In the genomic region with DNA sequence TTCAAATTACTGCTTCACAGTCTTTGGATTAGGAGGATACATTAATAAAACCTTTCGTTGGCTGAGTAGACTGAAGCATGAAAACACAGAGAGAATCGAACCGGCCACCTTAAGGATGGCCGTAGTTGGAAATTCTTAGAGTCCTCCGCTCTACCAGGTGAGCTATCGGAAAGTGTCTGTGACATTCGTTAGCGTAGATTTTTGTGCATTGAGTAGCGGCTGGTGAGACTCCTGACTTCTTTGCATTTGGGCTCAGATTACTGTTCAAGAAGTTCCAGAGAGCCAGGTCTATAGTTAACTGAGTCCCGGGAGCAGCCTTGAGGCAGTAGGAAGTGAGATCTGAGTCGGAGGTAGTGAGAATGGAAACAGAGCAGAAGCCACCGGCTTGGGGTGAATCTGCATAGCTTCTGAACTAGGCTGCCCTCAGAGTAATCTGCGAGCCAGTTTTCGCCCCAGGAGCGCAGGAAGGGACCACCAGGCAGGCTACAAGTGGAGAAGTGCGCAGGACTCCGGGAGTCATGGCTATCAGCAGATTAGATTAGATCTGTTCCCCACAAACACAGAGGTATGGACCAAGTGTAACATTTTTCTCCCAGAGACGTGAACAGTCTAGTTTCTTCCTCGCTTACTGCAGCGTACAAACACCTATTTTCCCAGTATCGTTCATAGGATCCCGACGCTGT, we compare ENCODE assay signal across 8 cellular contexts. TPM values are rescaled to one million over a fixed set of nuclear protein-coding genes. Genes with fewer than 3 reads are reported as not detected.
DNase-seq lines count a peak whose midpoint lies in the region; FAIRE-seq lines count a peak whose summit lies in the region.

No MANE protein-coding gene starts in this region.

- no peak for FAIRE-seq in small intestine (lab: Jason Lieb, UNC)

- peaks cover 10% of the 10 kb centered on the region for H3K4me1 ChIP-seq in iPS-15b (ENCODE audit: control insufficient read depth, insufficient read depth, low read length)
- peaks cover 0 to 5% of the 10 kb centered on the region in 2 donors for H3K4me1 ChIP-seq in small intestine (ENCODE audit: control insufficient read depth in 2 of 2, insufficient read depth in 1 of 2, low read depth in 1 of 2, low read length in 1 of 2)

- peak; percentile 76 for DNase-seq in activated naive CD4-positive, alpha-beta T cell treated with anti-CD3 and anti-CD28 coated beads for 36 hours
- DNase-seq in activated naive CD4-positive, alpha-beta T cell (lab: John Stamatoyannopoulos, UW) = no peak
- DNase-seq in NCI-H1694 treated with DMSO at 0.1 percent for 48 hours (lab: John Stamatoyannopoulos, UW) = peak; percentile 67
- peak; percentile 65 for DNase-seq in small intestine
- DNase-seq in Ammon's horn (ENCODE audit: low spot score) = no peak
- no peak for DNase-seq in NCI-H1436 (lab: John Stamatoyannopoulos, UW)

- no peak overlapping the region for H3K9ac ChIP-seq in iPS-15b (ENCODE audit: low read depth, low read length)

- CTCF ChIA-PET in activated naive CD4-positive, alpha-beta T cell treated with anti-CD3 and anti-CD28 coated beads for 36 hours (lab: Charles Lee) = interaction anchor here (0.6 to 3.6 kb wide), 9 partner anchors 16 to 329 kb away, joined by 3 to 23 read pairs (median 4); a partner anchor contains a TSS

- intact Hi-C loops in activated naive CD4-positive, alpha-beta T cell treated with anti-CD3 and anti-CD28 coated beads for 36 hours (cut with micrococcal nuclease) = loop anchor here (1.0 to 5.0 kb wide), 3 partner anchors 17 to 342 kb away; a partner anchor contains a TSS

- peak overlapping the region; percentile 12 to 71 for H3K27ac ChIP-seq in small intestine (ENCODE audit: low read depth in 1 of 2, low read length in 1 of 2)

- H3K36me3 Mint-ChIP-seq in activated naive CD4-positive, alpha-beta T cell treated with anti-CD3 and anti-CD28 coated beads for 36 hours (ENCODE audit: low read depth) = peaks cover 4% of the 10 kb centered on the region
- H3K36me3 Mint-ChIP-seq in activated naive CD4-positive, alpha-beta T cell treated with anti-CD3 and anti-CD28 coated beads, Interleukin-2, amount 50 U/mL, for 24 hours = no peaks in the 10 kb centered on the region

- 3% methylated on average over 23 of the region's 23 CpGs for WGBS in small intestine, 3 donors

- H3K4me1 Mint-ChIP-seq in activated naive CD4-positive, alpha-beta T cell treated with anti-CD3 and anti-CD28 coated beads for 36 hours (ENCODE audit: low read depth) = peaks cover 58% of the 10 kb centered on the region
- H3K4me1 Mint-ChIP-seq in activated naive CD4-positive, alpha-beta T cell treated with anti-CD3 and anti-CD28 coated beads, Interleukin-2, amount 50 U/mL, for 24 hours = peaks cover 71% of the 10 kb centered on the region

- H3K4me3 ChIP-seq in iPS-15b (ENCODE audit: low read depth, low read length) (peak overlapping the region; percentile 67), small intestine (ENCODE audit: low read depth in 1 of 2, low read length in 2 of 2) (peak overlapping the region; percentile 2 to 33)

- H3K27ac Mint-ChIP-seq in activated naive CD4-positive, alpha-beta T cell treated with anti-CD3 and anti-CD28 coated beads for 36 hours = peak overlapping the region; percentile 80
- H3K27ac Mint-ChIP-seq in activated naive CD4-positive, alpha-beta T cell treated with anti-CD3 and anti-CD28 coated beads, Interleukin-2, amount 50 U/mL, for 24 hours = peak overlapping the region; percentile 96

- no peaks in the 10 kb centered on the region for H3K36me3 ChIP-seq in iPS-15b (ENCODE audit: control insufficient read depth, insufficient read depth, low read length)
- H3K36me3 ChIP-seq in small intestine (ENCODE audit: control insufficient read depth in 2 of 2, insufficient read depth in 2 of 2, low read length in 2 of 2) = no peaks in the 10 kb centered on the region

- peaks cover 38% of the 10 kb centered on the region for H3K27me3 Mint-ChIP-seq in activated naive CD4-positive, alpha-beta T cell treated with anti-CD3 and anti-CD28 coated beads for 36 hours (ENCODE audit: low read depth)
- H3K27me3 Mint-ChIP-seq in activated naive CD4-positive, alpha-beta T cell treated with anti-CD3 and anti-CD28 coated beads, Interleukin-2, amount 50 U/mL, for 24 hours = peaks cover 17% of the 10 kb centered on the region

- H3K4me3 Mint-ChIP-seq in activated naive CD4-positive, alpha-beta T cell treated with anti-CD3 and anti-CD28 coated beads for 36 hours = peak overlapping the region; percentile 77
- peak overlapping the region; percentile 86 for H3K4me3 Mint-ChIP-seq in activated naive CD4-positive, alpha-beta T cell treated with anti-CD3 and anti-CD28 coated beads, Interleukin-2, amount 50 U/mL, for 24 hours

- H3K9me3 ChIP-seq in iPS-15b (ENCODE audit: control insufficient read depth, insufficient read depth, low read length) (no peaks in the 10 kb centered on the region), small intestine (ENCODE audit: control insufficient read depth, low read depth) (no peaks in the 10 kb centered on the region)

- no peaks in the 10 kb centered on the region for H3K9me3 Mint-ChIP-seq in activated naive CD4-positive, alpha-beta T cell treated with anti-CD3 and anti-CD28 coated beads for 36 hours
- no peaks in the 10 kb centered on the region for H3K9me3 Mint-ChIP-seq in activated naive CD4-positive, alpha-beta T cell treated with anti-CD3 and anti-CD28 coated beads, Interleukin-2, amount 50 U/mL, for 24 hours

- H3K27me3 ChIP-seq in iPS-15b (ENCODE audit: control insufficient read depth, insufficient read depth, low read length) = peaks cover 53% of the 10 kb centered on the region
- no peaks in the 10 kb centered on the region for H3K27me3 ChIP-seq in small intestine (ENCODE audit: control insufficient read depth in 2 of 2, insufficient read depth in 2 of 2, low read length in 2 of 2)

RNA-seq across cellular contexts. Expression of a gene that starts 11.0 kb away (rescaled TPM):
- total RNA-seq in activated naive CD4-positive, alpha-beta T cell treated with anti-CD3 and anti-CD28 coated beads for 36 hours = not detected
- not detected for polyA plus RNA-seq in small intestine

RNA-seq across cellular contexts. Expression of a gene that starts 39.3 kb away (rescaled TPM):
- total RNA-seq in activated naive CD4-positive, alpha-beta T cell treated with anti-CD3 and anti-CD28 coated beads for 36 hours = not detected
- not detected for polyA plus RNA-seq in small intestine

RNA-seq across cellular contexts. Expression of a gene that starts 42.7 kb away (rescaled TPM):
- total RNA-seq in activated naive CD4-positive, alpha-beta T cell treated with anti-CD3 and anti-CD28 coated beads for 36 hours = not detected
- not detected for polyA plus RNA-seq in small intestine

RNA-seq across cellular contexts. Expression of a gene that starts 53.9 kb away (rescaled TPM):
- under 1 TPM in 1 of 2 experiments, not detected in 1; 0.19 TPM for total RNA-seq in activated naive CD4-positive, alpha-beta T cell treated with anti-CD3 and anti-CD28 coated beads for 36 hours
- 10 to 100 TPM in 2 of 3 donors, 1 to 10 TPM in 1; 8.1 to 44.2 (median 18.1) TPM for polyA plus RNA-seq in small intestine

RNA-seq across cellular contexts. Expression of a gene that starts 58.1 kb away (rescaled TPM):
- total RNA-seq in activated naive CD4-positive, alpha-beta T cell treated with anti-CD3 and anti-CD28 coated beads for 36 hours = under 1 TPM; 0.27 to 0.38 TPM
- 10 to 100 TPM; 13.4 to 24.9 (median 16.8) TPM for polyA plus RNA-seq in small intestine

Comparison
In these comparisons a context has a peak if more than half of its experiments do, and no peak if none do; other contexts are left out.
1. DNase-seq: peak in activated naive CD4-positive, alpha-beta T cell treated with anti-CD3 and anti-CD28 coated beads for 36 hours (single experiment), NCI-H1694 treated with DMSO at 0.1 percent for 48 hours (single experiment) and small intestine (single experiment); none in activated naive CD4-positive, alpha-beta T cell (0 of 4), Ammon's horn (single experiment) and NCI-H1436 (single experiment).